19 cellular contexts compared by ENCODE assay signal in genomic region chr21:46089285-46089684, GRCh38. TPM values are rescaled to one million over a fixed set of nuclear protein-coding genes. Genes with fewer than 3 reads are reported as not detected.
DNase-seq lines count a peak whose midpoint lies in the region; ATAC-seq and TF ChIP-seq lines count a peak whose summit lies in the region.
"Had no signal": no experiment of that assay in that cellular context is flagged by ENCODE, and none has a peak within 500 bp of the region (broad histone marks: within the 10 kb centered on the region; RNA-seq: fewer than 3 reads in every experiment).

No MANE protein-coding gene starts in this region.

- H2BK15ac ChIP-seq in mesenchymal stem cell (ENCODE audit: low read depth, poor library complexity, severe bottlenecking): no peak overlapping the region

- no peak overlapping the region for H3K4me2 ChIP-seq in mesenchymal stem cell (ENCODE audit: low read length, poor library complexity, severe bottlenecking)
- H3K4me2 ChIP-seq: BLaER1 treated with 17β-estradiol and CSF1 and Interleukin-3, amounts not matched to agents 10 nM and 100 nM had no signal

- H3K23ac ChIP-seq in mesenchymal stem cell (ENCODE audit: low read length in 2 of 2): no peak overlapping the region

- POLR2A ChIA-PET in RWPE1 (lab: Yijun Ruan, JAX; ENCODE audit: low non-redundant PET): no interaction called here

- peak; percentile 2 for DNase-seq in activated T-cell treated with anti-CD3 and anti-CD28 coated beads, Interleukin-2, amount 50 U/mL, for 24 hours
- DNase-seq in activated T-cell treated with anti-CD3 and anti-CD28 coated beads, Interleukin-2, amount 50 U/mL, for 4 hours: no peak
- DNase-seq in esophagus muscularis mucosa (ENCODE audit: extremely low spot score): peak; percentile 84
- no peak for DNase-seq in mesenchymal stem cell
- DNase-seq in RWPE1 (ENCODE audit: low spot score): no peak
- DNase-seq: CD8-positive, alpha-beta memory T cell; DMS53; EL; HFFc6; NCI-H1092 treated with DMSO at 0.1 percent for 48 hours; NCI-H146; NCI-H2029 treated with DMSO at 0.1 percent for 48 hours; NCI-H2171; NCI-H526; PC-3 had no signal

- H3K27ac ChIP-seq in esophagus muscularis mucosa (replicated peaks in 1 of 4) (peak overlapping the region in 2 of 4 donors; percentile 24 to 50), mesenchymal stem cell (ENCODE audit: low read length, poor library complexity, severe bottlenecking) (no peak overlapping the region), stomach smooth muscle (ENCODE audit: low read length) (peak overlapping the region; percentile 58), RWPE1 (no peak overlapping the region)
- H3K27ac ChIP-seq: BLaER1 treated with 17β-estradiol and CSF1 and Interleukin-3, amounts not matched to agents 10 nM and 100 nM had no signal

- no peak for TF ChIP-seq EP300 in esophagus muscularis mucosa (IDR thresholded peaks at IDR 0.05)

- no peak for TF ChIP-seq POLR2A in esophagus muscularis mucosa (IDR thresholded peaks at IDR 0.05; ENCODE audit: low read depth)

- ATAC-seq in activated T-cell treated with anti-CD3 and anti-CD28 coated beads, Interleukin-2, amount 50 U/mL, for 4 hours: no peak
- no peak for ATAC-seq in HG03045 (IDR thresholded peaks at IDR 0.05; ENCODE audit: unreplicated experiment)
- ATAC-seq in HG03039 (IDR thresholded peaks at IDR 0.05; ENCODE audit: unreplicated experiment): no peak
- ATAC-seq: PC-3 had no signal

- H3K9me3 ChIP-seq in esophagus muscularis mucosa (peaks cover 0 to 4% (median 0%) of the 10 kb centered on the region in 4 donors), mesenchymal stem cell (ENCODE audit: control insufficient read depth, low read length) (peaks cover 36% of the 10 kb centered on the region), stomach smooth muscle (ENCODE audit: control insufficient read depth in 2 of 2, low read length in 2 of 2) (no peaks in the 10 kb centered on the region)

- WGBS in esophagus muscularis mucosa: 75% methylated on average over 5 of the region's 5 CpGs
- WGBS in mesenchymal stem cell: 89% methylated on average over 5 of the region's 5 CpGs

- CTCF ChIA-PET in RWPE1 (lab: Yijun Ruan, JAX): no interaction called here

- no peaks in the 10 kb centered on the region for H3K36me3 Mint-ChIP-seq in activated T-cell treated with anti-CD3 and anti-CD28 coated beads, Interleukin-2, amount 50 U/mL, for 24 hours (ENCODE audit: low read depth)
- peaks cover 2% of the 10 kb centered on the region for H3K36me3 Mint-ChIP-seq in activated T-cell treated with anti-CD3 and anti-CD28 coated beads, Interleukin-2, amount 50 U/mL, for 4 hours (ENCODE audit: insufficient read depth)

- no peak overlapping the region for H2AFZ ChIP-seq in mesenchymal stem cell (ENCODE audit: low read depth, low read length)

- no peak overlapping the region for H3K4me3 Mint-ChIP-seq in activated T-cell treated with anti-CD3 and anti-CD28 coated beads, Interleukin-2, amount 50 U/mL, for 24 hours
- H3K4me3 Mint-ChIP-seq in activated T-cell treated with anti-CD3 and anti-CD28 coated beads, Interleukin-2, amount 50 U/mL, for 4 hours: no peak overlapping the region
- H3K4me3 Mint-ChIP-seq: CD8-positive, alpha-beta memory T cell; HFFc6 had no signal

- no peak overlapping the region for H2BK120ac ChIP-seq in mesenchymal stem cell (ENCODE audit: low read depth, low read length)

- no peaks in the 10 kb centered on the region for H3K27me3 Mint-ChIP-seq in activated T-cell treated with anti-CD3 and anti-CD28 coated beads, Interleukin-2, amount 50 U/mL, for 24 hours
- H3K27me3 Mint-ChIP-seq in activated T-cell treated with anti-CD3 and anti-CD28 coated beads, Interleukin-2, amount 50 U/mL, for 4 hours (ENCODE audit: low read depth): peaks cover 2% of the 10 kb centered on the region

- H3K14ac ChIP-seq in mesenchymal stem cell (ENCODE audit: low read length in 2 of 2): no peak overlapping the region

- TF ChIP-seq CTCF in esophagus muscularis mucosa (IDR thresholded peaks at IDR 0.05): no peak
- TF ChIP-seq CTCF in RWPE1 (conservative IDR thresholded peaks at IDR 0.05; ENCODE audit: low read depth): no peak

- no peak overlapping the region for H2AK5ac ChIP-seq in mesenchymal stem cell (ENCODE audit: low read length, severe bottlenecking)

- H3K9ac ChIP-seq in mesenchymal stem cell (ENCODE audit: low read length): peak overlapping the region; percentile 22
- peak overlapping the region in 1 of 2 donors; percentile 19 for H3K9ac ChIP-seq in stomach smooth muscle (ENCODE audit: low read length in 2 of 2)
- H3K9ac ChIP-seq: BLaER1 treated with 17β-estradiol and CSF1 and Interleukin-3, amounts not matched to agents 10 nM and 100 nM had no signal

- H3K9me3 Mint-ChIP-seq in activated T-cell treated with anti-CD3 and anti-CD28 coated beads, Interleukin-2, amount 50 U/mL, for 24 hours: peaks cover 30% of the 10 kb centered on the region
- peaks cover 9% of the 10 kb centered on the region for H3K9me3 Mint-ChIP-seq in activated T-cell treated with anti-CD3 and anti-CD28 coated beads, Interleukin-2, amount 50 U/mL, for 4 hours

- H3K36me3 ChIP-seq in esophagus muscularis mucosa (no peaks in the 10 kb centered on the region), mesenchymal stem cell (ENCODE audit: control insufficient read depth in 1 of 2, insufficient read depth in 2 of 2, low read depth in 1 of 2, low read length in 2 of 2) (no peaks in the 10 kb centered on the region), stomach smooth muscle (ENCODE audit: control insufficient read depth in 2 of 2, insufficient read depth in 2 of 2, low read length in 2 of 2) (no peaks in the 10 kb centered on the region)
- H3K36me3 ChIP-seq: BLaER1 treated with 17β-estradiol and CSF1 and Interleukin-3, amounts not matched to agents 10 nM and 100 nM had no signal

- intact Hi-C loops in esophagus muscularis mucosa (cut with DNase I): no loop called here

- H3K27me3 ChIP-seq in esophagus muscularis mucosa (no peaks in the 10 kb centered on the region), mesenchymal stem cell (ENCODE audit: control insufficient read depth in 1 of 2, insufficient read depth in 1 of 2, low read length in 2 of 2) (no peaks in the 10 kb centered on the region), stomach smooth muscle (ENCODE audit: control insufficient read depth in 1 of 2, insufficient read depth in 2 of 2, low read length in 2 of 2) (no peaks in the 10 kb centered on the region)
- H3K27me3 ChIP-seq: BLaER1 treated with 17β-estradiol and CSF1 and Interleukin-3, amounts not matched to agents 10 nM and 100 nM had no signal

- peaks cover 15 to 37% (median 33%) of the 10 kb centered on the region in 4 donors for H3K4me1 ChIP-seq in esophagus muscularis mucosa
- peaks cover 3% of the 10 kb centered on the region for H3K4me1 ChIP-seq in mesenchymal stem cell (ENCODE audit: control insufficient read depth, insufficient read depth, low read depth, low read length)
- peaks cover 38% of the 10 kb centered on the region for H3K4me1 ChIP-seq in stomach smooth muscle (ENCODE audit: control insufficient read depth, insufficient read depth, low read length)

- no peak overlapping the region for H2BK5ac ChIP-seq in mesenchymal stem cell (ENCODE audit: low read depth, low read length, poor library complexity, severe bottlenecking)

- H3K79me1 ChIP-seq in mesenchymal stem cell (replicated peaks; ENCODE audit: low read length, poor library complexity, severe bottlenecking): no peaks in the 10 kb centered on the region

- no peak overlapping the region for H2BK12ac ChIP-seq in mesenchymal stem cell (ENCODE audit: low read length in 2 of 2)

- no peak overlapping the region for H3K27ac Mint-ChIP-seq in activated T-cell treated with anti-CD3 and anti-CD28 coated beads, Interleukin-2, amount 50 U/mL, for 24 hours
- H3K27ac Mint-ChIP-seq: CD8-positive, alpha-beta memory T cell; HFFc6 had no signal

- H4K8ac ChIP-seq in mesenchymal stem cell (ENCODE audit: low read length): no peak overlapping the region

- H4K91ac ChIP-seq in mesenchymal stem cell (ENCODE audit: low read length): no peak overlapping the region

- H3K4me3 ChIP-seq in esophagus muscularis mucosa (no peak overlapping the region), mesenchymal stem cell (ENCODE audit: insufficient read depth in 1 of 2, low read depth in 1 of 2, low read length in 2 of 2) (peak overlapping the region in 1 of 2 experiments; percentile 14), stomach smooth muscle (ENCODE audit: low read length in 2 of 2) (no peak overlapping the region)
- H3K4me3 ChIP-seq: BLaER1 treated with 17β-estradiol and CSF1 and Interleukin-3, amounts not matched to agents 10 nM and 100 nM had no signal

- H3K4ac ChIP-seq in mesenchymal stem cell (ENCODE audit: low read depth in 1 of 2, low read length in 2 of 2): no peak overlapping the region

- no peak overlapping the region for H3K18ac ChIP-seq in mesenchymal stem cell (ENCODE audit: low read depth in 1 of 2, low read length in 2 of 2)

- H3K4me1 Mint-ChIP-seq in activated T-cell treated with anti-CD3 and anti-CD28 coated beads, Interleukin-2, amount 50 U/mL, for 24 hours (ENCODE audit: low read depth): no peaks in the 10 kb centered on the region
- H3K4me1 Mint-ChIP-seq in activated T-cell treated with anti-CD3 and anti-CD28 coated beads, Interleukin-2, amount 50 U/mL, for 4 hours (ENCODE audit: low read depth): no peaks in the 10 kb centered on the region

RNA-seq across cellular contexts. Expression of gene COL6A2, which starts 8.6 kb away (rescaled TPM):
- total RNA-seq in activated T-cell treated with anti-CD3 and anti-CD28 coated beads, Interleukin-2, amount 50 U/mL, for 4 hours: 1 to 10 TPM; 4.8 to 7.7 (median 5.7) TPM
- 1,000 to 10,000 TPM in 2 of 4 donors, 100 to 1,000 TPM in 2; 942 to 1,525 (median 1,202) TPM for total RNA-seq in esophagus muscularis mucosa
- 1,409 TPM for polyA plus RNA-seq in mesenchymal stem cell (2013, experiment 1 of 2)
- polyA plus RNA-seq in mesenchymal stem cell (2013, experiment 2 of 2): 1,389 TPM

Comparison
In these comparisons a context has a peak if more than half of its experiments do, and no peak if none do; other contexts are left out.
1. DNase-seq: peak in activated T-cell treated with anti-CD3 and anti-CD28 coated beads, Interleukin-2, amount 50 U/mL, for 24 hours (single experiment) and esophagus muscularis mucosa (single experiment); none in activated T-cell treated with anti-CD3 and anti-CD28 coated beads, Interleukin-2, amount 50 U/mL, for 4 hours (single experiment), mesenchymal stem cell (single experiment) and RWPE1 (single experiment).
2. RNA of gene COL6A2, which starts 8.6 kb away (total RNA-seq): 942 to 1,525 TPM in esophagus muscularis mucosa; 4.8 to 7.7 TPM in activated T-cell treated with anti-CD3 and anti-CD28 coated beads, Interleukin-2, amount 50 U/mL, for 4 hours; every median in the first group is over 100 times any median in the second.